1 cellular context compared by ENCODE assay signal in the genomic region with DNA sequence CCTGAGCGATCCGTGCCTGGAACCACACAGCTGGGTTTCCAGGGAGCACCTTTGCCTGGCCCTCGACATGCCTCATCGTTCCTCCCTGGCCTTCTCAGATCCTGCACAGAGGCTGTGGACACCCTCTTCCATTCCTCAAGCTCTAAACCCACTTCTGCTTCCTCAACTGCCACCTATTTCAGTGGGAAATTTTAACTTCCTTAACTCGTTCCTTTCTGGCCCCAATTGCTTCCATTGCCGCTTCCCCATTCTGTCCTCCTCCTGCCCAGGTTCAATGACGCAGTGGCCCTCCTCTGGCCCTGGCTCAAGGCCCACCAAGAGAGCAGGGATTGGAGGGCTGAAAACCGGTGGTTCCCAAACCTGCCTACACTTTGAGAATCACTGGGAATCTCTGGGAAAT.
TF ChIP-seq lines count a peak whose summit lies in the region.

No MANE protein-coding gene starts in this region.

TF ChIP-seq in GM12878, 131 proteins besides CTCF, POLR2A, EP300 and RAD21:
- TF ChIP-seq TCF7 (IDR thresholded peaks at IDR 0.05; ENCODE audit: borderline replicate concordance) (no peak), STAT1 (conservative IDR thresholded peaks at IDR 0.05) (no peak), ZZZ3 (IDR thresholded peaks at IDR 0.05; ENCODE audit: control insufficient read depth, insufficient read length, low read depth) (no peak), CREB1 (IDR thresholded peaks at IDR 0.05; ENCODE audit: low read depth) (no peak), ZNF384 (IDR thresholded peaks at IDR 0.05; ENCODE audit: borderline replicate concordance, low read depth, low read length) (no peak), NR2C1 (IDR thresholded peaks at IDR 0.05) (no peak), POLR2AphosphoS2 (IDR thresholded peaks at IDR 0.05; ENCODE audit: low read depth, low read length) (no peak), ZNF24 (IDR thresholded peaks at IDR 0.05) (no peak), SREBF2 (IDR thresholded peaks at IDR 0.05; ENCODE audit: low read length) (no peak), BHLHE40 (IDR thresholded peaks at IDR 0.05; ENCODE audit: borderline replicate concordance in 1 of 2, low read depth in 2 of 2, low read length in 1 of 2) (no peak), NR2F1 (conservative IDR thresholded peaks at IDR 0.05) (no peak), POU2F2 (IDR thresholded peaks at IDR 0.05; ENCODE audit: borderline replicate concordance, low read depth, low read length) (no peak)
- TF ChIP-seq, protein P1, sequence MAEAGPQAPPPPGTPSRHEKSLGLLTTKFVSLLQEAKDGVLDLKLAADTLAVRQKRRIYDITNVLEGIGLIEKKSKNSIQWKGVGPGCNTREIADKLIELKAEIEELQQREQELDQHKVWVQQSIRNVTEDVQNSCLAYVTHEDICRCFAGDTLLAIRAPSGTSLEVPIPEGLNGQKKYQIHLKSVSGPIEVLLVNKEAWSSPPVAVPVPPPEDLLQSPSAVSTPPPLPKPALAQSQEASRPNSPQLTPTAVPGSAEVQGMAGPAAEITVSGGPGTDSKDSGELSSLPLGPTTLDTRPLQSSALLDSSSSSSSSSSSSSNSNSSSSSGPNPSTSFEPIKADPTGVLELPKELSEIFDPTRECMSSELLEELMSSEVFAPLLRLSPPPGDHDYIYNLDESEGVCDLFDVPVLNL (IDR thresholded peaks at IDR 0.05; ENCODE audit: low read depth, low read length) = no peak
